24 cellular contexts compared by ENCODE assay signal in genomic region chr12:130086777-130087176, GRCh38.
DNase-seq lines count a peak whose midpoint lies in the region; ATAC-seq, FAIRE-seq and TF ChIP-seq lines count a peak whose summit lies in the region.
"Had no signal": no experiment of that assay in that cellular context is flagged by ENCODE, and none has a peak within 500 bp of the region (broad histone marks: within the 10 kb centered on the region; RNA-seq: fewer than 3 reads in every experiment).

No MANE protein-coding gene starts in this region.

- peaks cover 7% of the 10 kb centered on the region for H3K9me3 Mint-ChIP-seq in activated naive CD4-positive, alpha-beta T cell treated with anti-CD3 and anti-CD28 coated beads, Interleukin-2, amount 10 ng/mL, durations not matched to agents 7 days and 5 days

- H3K4me1 ChIP-seq in keratinocyte (ENCODE audit: control insufficient read depth, extremely low read depth, insufficient read depth, low read length) (peaks cover 14% of the 10 kb centered on the region), upper lobe of left lung (peaks cover 12 to 29% (median 20%) of the 10 kb centered on the region in 4 donors)
- H3K4me1 ChIP-seq: Caco-2, thyroid gland had no signal

- no peak overlapping the region for H3K4me3 ChIP-seq in keratinocyte (ENCODE audit: control insufficient read depth in 2 of 3, extremely low read depth in 1 of 3, insufficient read depth in 2 of 3, low read depth in 1 of 3, low read length in 3 of 3)
- H3K4me3 ChIP-seq in upper lobe of left lung, result no peak overlapping the region
- H3K4me3 ChIP-seq: thyroid gland had no signal

- no peak overlapping the region for H3K27ac ChIP-seq in keratinocyte (ENCODE audit: control insufficient read depth, insufficient read depth, low read length)
- H3K27ac ChIP-seq in upper lobe of left lung, result peak overlapping the region; percentile 58 to 88 (median 78)
- H3K27ac ChIP-seq: thyroid gland had no signal

- H3K4me1 Mint-ChIP-seq in activated naive CD4-positive, alpha-beta T cell treated with anti-CD3 and anti-CD28 coated beads, Interleukin-2, amount 10 ng/mL, durations not matched to agents 7 days and 5 days, result peaks cover 32% of the 10 kb centered on the region
- H3K4me1 Mint-ChIP-seq: natural killer cell; stimulated activated memory B cell treated with anti-CD40 and anti-IgM and Interleukin-4, amounts not matched to agents 10 μg/mL and 1 μg/mL and 100 μg/mL, for 72 hours had no signal

- H3K27ac Mint-ChIP-seq in activated naive CD4-positive, alpha-beta T cell treated with anti-CD3 and anti-CD28 coated beads, Interleukin-2, amount 10 ng/mL, durations not matched to agents 7 days and 5 days, result peak overlapping the region; percentile 19
- H3K27ac Mint-ChIP-seq: natural killer cell; stimulated activated memory B cell treated with anti-CD40 and anti-IgM and Interleukin-4, amounts not matched to agents 10 μg/mL and 1 μg/mL and 100 μg/mL, for 72 hours; WTC11 had no signal

- ATAC-seq in upper lobe of left lung (ENCODE audit: low FRiP score in 2 of 2) (no peak), HG03469 (IDR thresholded peaks at IDR 0.05; ENCODE audit: unreplicated experiment) (no peak), HG02884 (IDR thresholded peaks at IDR 0.05; ENCODE audit: unreplicated experiment) (no peak)
- ATAC-seq: natural killer cell; Panc1; stimulated activated memory B cell treated with anti-CD40 and anti-IgM and Interleukin-4, amounts not matched to agents 10 μg/mL and 1 μg/mL and 100 μg/mL, for 72 hours; WTC11 had no signal

- H3K27me3 ChIP-seq in keratinocyte (ENCODE audit: control insufficient read depth, extremely low read depth, insufficient read depth, low read length), result no peaks in the 10 kb centered on the region
- H3K27me3 ChIP-seq in upper lobe of left lung, result no peaks in the 10 kb centered on the region
- H3K27me3 ChIP-seq: thyroid gland had no signal

- 18 to 23% methylated on average over 8 of the region's 8 CpGs for WGBS in upper lobe of left lung, 2 donors

- H3K36me3 Mint-ChIP-seq in activated naive CD4-positive, alpha-beta T cell treated with anti-CD3 and anti-CD28 coated beads, Interleukin-2, amount 10 ng/mL, durations not matched to agents 7 days and 5 days, result no peaks in the 10 kb centered on the region
- H3K36me3 Mint-ChIP-seq: natural killer cell; stimulated activated memory B cell treated with anti-CD40 and anti-IgM and Interleukin-4, amounts not matched to agents 10 μg/mL and 1 μg/mL and 100 μg/mL, for 72 hours had no signal

- no peaks in the 10 kb centered on the region for H3K27me3 Mint-ChIP-seq in activated naive CD4-positive, alpha-beta T cell treated with anti-CD3 and anti-CD28 coated beads, Interleukin-2, amount 10 ng/mL, durations not matched to agents 7 days and 5 days
- H3K27me3 Mint-ChIP-seq: stimulated activated memory B cell treated with anti-CD40 and anti-IgM and Interleukin-4, amounts not matched to agents 10 μg/mL and 1 μg/mL and 100 μg/mL, for 72 hours had no signal

- H3K79me2 ChIP-seq in keratinocyte (ENCODE audit: control insufficient read depth, insufficient read depth, low read length), result no peaks in the 10 kb centered on the region

- no peak for DNase-seq in activated naive CD4-positive, alpha-beta T cell treated with anti-CD3 and anti-CD28 coated beads, Interleukin-2, amount 10 ng/mL, durations not matched to agents 7 days and 5 days
- DNase-seq in activated naive CD4-positive, alpha-beta T cell (lab: John Stamatoyannopoulos, UW), result no peak
- DNase-seq in NCI-H526 treated with DMSO at 0.1 percent for 48 hours (lab: John Stamatoyannopoulos, UW) (peak; percentile 63), keratinocyte (ENCODE audit: low read depth, low spot score) (no peak), upper lobe of left lung (no peak), inferior parietal cortex (ENCODE audit: extremely low spot score) (no peak)
- DNase-seq: activated CD8-positive, alpha-beta memory T cell treated with anti-CD3 and anti-CD28 coated beads for 24 hours; anterior cingulate cortex; Caco-2; EL; H9; Karpas-422; kidney; natural killer cell; NCI-H1092; NCI-H2029; NCI-H345; NK-92 treated with Interleukin-12 subunit alpha and Interleukin-12 subunit beta, amount 100 ng/mL, for 24 hours; thyroid gland had no signal

- no peak overlapping the region for H3K4me2 ChIP-seq in keratinocyte (ENCODE audit: control insufficient read depth, extremely low read depth, insufficient read depth, low read depth, low read length)

- no peak for TF ChIP-seq POLR2A in upper lobe of left lung (IDR thresholded peaks at IDR 0.05)

- TF ChIP-seq EP300 in upper lobe of left lung (IDR thresholded peaks at IDR 0.05), result no peak

- TF ChIP-seq CTCF in keratinocyte (optimal IDR thresholded peaks at IDR 0.05 in 1 of 3, IDR thresholded peaks at IDR 0.05 in 1 of 3, conservative IDR thresholded peaks at IDR 0.05 in 1 of 3; ENCODE audit: extremely low read depth in 1 of 3, insufficient read depth in 2 of 3, low read length in 3 of 3), result no peak
- TF ChIP-seq CTCF in upper lobe of left lung (IDR thresholded peaks at IDR 0.05), result no peak

- peak overlapping the region; percentile 21 for H2AFZ ChIP-seq in keratinocyte (ENCODE audit: control insufficient read depth, low read length)

- dilution Hi-C loops in keratinocyte (cut with MboI; ENCODE audit: extremely low pct_ligation_motif_present, low sequenced_read_pairs), result no loop called here

- peak overlapping the region; percentile 0 for H3K4me3 Mint-ChIP-seq in activated naive CD4-positive, alpha-beta T cell treated with anti-CD3 and anti-CD28 coated beads, Interleukin-2, amount 10 ng/mL, durations not matched to agents 7 days and 5 days
- H3K4me3 Mint-ChIP-seq: natural killer cell; stimulated activated memory B cell treated with anti-CD40 and anti-IgM and Interleukin-4, amounts not matched to agents 10 μg/mL and 1 μg/mL and 100 μg/mL, for 72 hours; WTC11 had no signal

- no peak for FAIRE-seq in keratinocyte (lab: Jason Lieb, UNC)
- FAIRE-seq: kidney had no signal

- no peaks in the 10 kb centered on the region for H4K20me1 ChIP-seq in keratinocyte (ENCODE audit: control insufficient read depth, extremely low read depth, insufficient read depth, low read length)

- CTCF ChIA-PET in activated naive CD4-positive, alpha-beta T cell treated with anti-CD3 and anti-CD28 coated beads, Interleukin-2, amount 10 ng/mL, durations not matched to agents 7 days and 5 days (lab: Charles Lee), result interaction anchor here (0.9 to 1.2 kb wide), 3 partner anchors 39 to 194 kb away, joined by 3 read pairs; no protein-coding TSS in a partner anchor

- no peaks in the 10 kb centered on the region for H3K9me3 ChIP-seq in keratinocyte (ENCODE audit: control insufficient read depth, low read depth, low read length)
- H3K9me3 ChIP-seq in upper lobe of left lung, result no peaks in the 10 kb centered on the region
- H3K9me3 ChIP-seq: Caco-2, thyroid gland had no signal

- H3K9me1 ChIP-seq in keratinocyte (ENCODE audit: control insufficient read depth, extremely low read depth, insufficient read depth, low read length), result no peaks in the 10 kb centered on the region

- no peaks in the 10 kb centered on the region for H3K36me3 ChIP-seq in keratinocyte (ENCODE audit: control insufficient read depth in 2 of 2, extremely low read depth in 1 of 2, insufficient read depth in 2 of 2, low read length in 2 of 2)
- no peaks in the 10 kb centered on the region for H3K36me3 ChIP-seq in upper lobe of left lung
- H3K36me3 ChIP-seq: thyroid gland had no signal

- no peak overlapping the region for H3K9ac ChIP-seq in keratinocyte (ENCODE audit: control insufficient read depth, extremely low read depth, insufficient read depth, low read length)
